Comparison of ENCODE assay signal across 24 cellular contexts in the genomic region with DNA sequence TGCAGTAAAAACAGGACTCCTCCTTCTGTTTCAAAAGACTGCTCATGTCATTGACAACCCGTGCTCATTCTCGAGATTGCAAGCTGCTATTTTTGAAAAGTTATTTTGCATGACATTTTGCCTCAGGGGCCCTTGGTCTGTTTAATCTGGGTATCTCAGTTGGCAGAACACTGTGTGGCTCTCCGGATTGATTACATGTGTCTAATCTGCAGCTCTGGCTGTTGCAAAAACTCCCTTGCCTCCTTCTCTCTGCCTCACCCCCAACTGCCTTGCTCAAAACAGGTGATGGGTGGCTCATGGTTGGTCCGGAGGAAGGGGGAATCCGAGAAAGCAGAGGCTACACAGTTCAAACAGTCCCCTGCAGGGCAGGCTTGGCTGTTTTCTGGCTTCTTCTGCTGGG. TPM values are rescaled to one million over a fixed set of nuclear protein-coding genes. Genes with fewer than 3 reads are reported as not detected.
DNase-seq lines count a peak whose midpoint lies in the region; ATAC-seq, FAIRE-seq and TF ChIP-seq lines count a peak whose summit lies in the region.
"Had no signal": no experiment of that assay in that cellular context is flagged by ENCODE, and none has a peak within 500 bp of the region (broad histone marks: within the 10 kb centered on the region; RNA-seq: fewer than 3 reads in every experiment).

No MANE protein-coding gene starts in this region.

- DNase-seq in right lobe of liver (peak in 2 of 3 donors; percentile 5 to 61), HepG2 (ENCODE audit: low spot score) (no peak), NCI-H69 (lab: John Stamatoyannopoulos, UW) (peak; percentile 19), heart right ventricle (peak in 1 of 2 donors; percentile 67), RPMI8226 (no peak), GDM1 (lab: John Stamatoyannopoulos, UW) (no peak)
- no peak for DNase-seq in activated naive CD4-positive, alpha-beta T cell treated with anti-CD3 and anti-CD28 coated beads, Interleukin-2, amount 10 ng/mL, durations not matched to agents 7 days and 5 days
- DNase-seq: activated CD8-positive, alpha-beta T cell treated with anti-CD3 and anti-CD28 coated beads for 36 hours; activated naive CD8-positive, alpha-beta T cell treated with anti-CD3 and anti-CD28 coated beads, Interleukin-2, amount 10 ng/mL, durations not matched to agents 7 days and 5 days; activated T-cell treated with anti-CD3 and anti-CD28 coated beads, Interleukin-2, amount 50 U/mL, for 48 hours; brain microvascular endothelial cell; CD4-positive, CD25-positive, alpha-beta regulatory T cell; dorsolateral prefrontal cortex; naive thymus-derived CD8-positive, alpha-beta T cell; NCI-H1092 treated with DMSO at 0.1 percent for 48 hours; NCI-H748 treated with DMSO at 0.1 percent for 48 hours; small intestine; stimulated activated CD4-positive, alpha-beta T cell treated with anti-CD3 and anti-CD28 coated beads, Interleukin-4, amount 100 ng/mL, for 4 hours; thyroid gland had no signal

- TF ChIP-seq POLR2A in right lobe of liver (IDR thresholded peaks at IDR 0.05) (no peak), HepG2 (IDR thresholded peaks at IDR 0.05; ENCODE audit: insufficient read depth in 1 of 2, low read depth in 2 of 2, low read length in 2 of 2) (no peak)

- no peak for TF ChIP-seq RAD21 in HepG2 (CRISPR knock-in tag; IDR thresholded peaks at IDR 0.05)

- POLR2A ChIA-PET in HepG2 (lab: Yijun Ruan, JAX), result no interaction called here

- H3K36me3 ChIP-seq in right lobe of liver (no peaks in the 10 kb centered on the region), HepG2 (replicated peaks in 1 of 2; ENCODE audit: control insufficient read depth in 1 of 2, insufficient read depth in 2 of 2, low read length in 2 of 2) (no peaks in the 10 kb centered on the region), heart right ventricle (no peaks in the 10 kb centered on the region)
- H3K36me3 ChIP-seq: brain microvascular endothelial cell, thyroid gland had no signal

- no peaks in the 10 kb centered on the region for H3K36me3 Mint-ChIP-seq in activated naive CD4-positive, alpha-beta T cell treated with anti-CD3 and anti-CD28 coated beads, Interleukin-2, amount 10 ng/mL, durations not matched to agents 7 days and 5 days
- H3K36me3 Mint-ChIP-seq: activated naive CD8-positive, alpha-beta T cell treated with anti-CD3 and anti-CD28 coated beads, Interleukin-2, amount 10 ng/mL, durations not matched to agents 7 days and 5 days; CD4-positive, CD25-positive, alpha-beta regulatory T cell; naive thymus-derived CD8-positive, alpha-beta T cell had no signal

- no peaks in the 10 kb centered on the region for H4K20me1 ChIP-seq in HepG2 (ENCODE audit: insufficient read depth, low read length)

- FAIRE-seq in HepG2 (lab: Jason Lieb, UNC), result no peak
- FAIRE-seq: A204.1, RCC 7860, small intestine had no signal

- H3K79me2 ChIP-seq in HepG2 (ENCODE audit: insufficient read depth, low read length), result no peaks in the 10 kb centered on the region
- H3K79me2 ChIP-seq: parathyroid adenoma had no signal

- H3K4me2 ChIP-seq in HepG2 (ENCODE audit: low read depth, low read length), result no peak overlapping the region

- H3K27ac ChIP-seq in right lobe of liver (no peak overlapping the region), HepG2 (ENCODE audit: extremely low read length, insufficient read depth, low read length) (no peak overlapping the region), heart right ventricle (peak overlapping the region; percentile 73 to 96 (median 92))
- H3K27ac ChIP-seq: brain microvascular endothelial cell, dorsolateral prefrontal cortex, parathyroid adenoma, thyroid gland had no signal

- H3K4me1 Mint-ChIP-seq in activated naive CD4-positive, alpha-beta T cell treated with anti-CD3 and anti-CD28 coated beads, Interleukin-2, amount 10 ng/mL, durations not matched to agents 7 days and 5 days, result no peaks in the 10 kb centered on the region
- H3K4me1 Mint-ChIP-seq: activated naive CD8-positive, alpha-beta T cell treated with anti-CD3 and anti-CD28 coated beads, Interleukin-2, amount 10 ng/mL, durations not matched to agents 7 days and 5 days; CD4-positive, CD25-positive, alpha-beta regulatory T cell had no signal

- H3K27me3 Mint-ChIP-seq in activated naive CD4-positive, alpha-beta T cell treated with anti-CD3 and anti-CD28 coated beads, Interleukin-2, amount 10 ng/mL, durations not matched to agents 7 days and 5 days, result peaks cover 5% of the 10 kb centered on the region

- H3K9me3 ChIP-seq in right lobe of liver (no peaks in the 10 kb centered on the region), HepG2 (ENCODE audit: low read length) (no peaks in the 10 kb centered on the region), heart right ventricle (no peaks in the 10 kb centered on the region)
- H3K9me3 ChIP-seq: thyroid gland had no signal

- H3K9me3 Mint-ChIP-seq in activated naive CD4-positive, alpha-beta T cell treated with anti-CD3 and anti-CD28 coated beads, Interleukin-2, amount 10 ng/mL, durations not matched to agents 7 days and 5 days, result no peaks in the 10 kb centered on the region
- H3K9me3 Mint-ChIP-seq: activated CD8-positive, alpha-beta T cell treated with anti-CD3 and anti-CD28 coated beads for 36 hours; activated naive CD8-positive, alpha-beta T cell treated with anti-CD3 and anti-CD28 coated beads, Interleukin-2, amount 10 ng/mL, durations not matched to agents 7 days and 5 days; CD4-positive, CD25-positive, alpha-beta regulatory T cell; naive thymus-derived CD8-positive, alpha-beta T cell had no signal

- intact Hi-C loops in right lobe of liver (cut with DNase I) (no loop called here), HepG2 (cut with micrococcal nuclease; ENCODE audit: unreplicated experiment) (no loop called here), heart right ventricle (cut with DNase I) (loop anchor here in 3 of 10 donors (2.0 to 10.0 kb wide), 3 partner anchors 45 to 73 kb away; no protein-coding TSS in a partner anchor)

- ATAC-seq in right lobe of liver, result peak in 2 of 4 donors; percentile 30 to 60
- no peak for ATAC-seq in HepG2
- ATAC-seq in heart right ventricle, result peak; percentile 36 to 87 (median 80)
- ATAC-seq in GM21576 (IDR thresholded peaks at IDR 0.05; ENCODE audit: unreplicated experiment), result no peak
- ATAC-seq: activated CD8-positive, alpha-beta T cell treated with anti-CD3 and anti-CD28 coated beads for 36 hours; naive thymus-derived CD8-positive, alpha-beta T cell had no signal

- H3K4me3 ChIP-seq in right lobe of liver (no peak overlapping the region), HepG2 (replicated peaks in 1 of 3; ENCODE audit: insufficient read depth in 1 of 3, low read depth in 2 of 3, low read length in 3 of 3) (no peak overlapping the region), heart right ventricle (peak overlapping the region in 1 of 10 donors; percentile 12)
- H3K4me3 ChIP-seq: dorsolateral prefrontal cortex, lung, thyroid gland had no signal

- H3K4me1 ChIP-seq in right lobe of liver (no peaks in the 10 kb centered on the region), HepG2 (ENCODE audit: insufficient read depth, low read length) (no peaks in the 10 kb centered on the region), heart right ventricle (peaks cover 0 to 65% (median 18%) of the 10 kb centered on the region in 9 donors)
- H3K4me1 ChIP-seq: parathyroid adenoma, thyroid gland had no signal

- CTCF ChIA-PET in HepG2 (lab: Yijun Ruan, JAX; ENCODE audit: low intra/inter-chr PET ratio, low total read pairs), result no interaction called here
- CTCF ChIA-PET in activated naive CD4-positive, alpha-beta T cell treated with anti-CD3 and anti-CD28 coated beads, Interleukin-2, amount 10 ng/mL, durations not matched to agents 7 days and 5 days (lab: Charles Lee), result interaction anchor here (1.2 kb wide), 1 partner anchor 37 kb away, joined by 3 read pairs; no protein-coding TSS in a partner anchor

- in situ Hi-C loops in HepG2 (cut with HindIII; ENCODE audit: extremely low pct_ligation_motif_present, low pct_unique_long_range_greater_than_20kb), result no loop called here

- WGBS in right lobe of liver (ENCODE audit: insufficient coverage, low coverage, low lambda C conversion rate, missing lambda C conversion rate), result 51% methylated on average over 5 of the region's 5 CpGs
- 39% methylated on average over 5 of the region's 5 CpGs for WGBS in HepG2 (ENCODE audit: low lambda C conversion rate)
- 29 to 39% methylated on average over 5 of the region's 5 CpGs for WGBS in heart right ventricle, 2 donors

- TF ChIP-seq EP300 in HepG2 (IDR thresholded peaks at IDR 0.05; ENCODE audit: low read depth in 2 of 2, low read length in 2 of 2), result no peak
- no peak for TF ChIP-seq EP300 in HepG2 (CRISPR knock-in tag; IDR thresholded peaks at IDR 0.05; ENCODE audit: borderline replicate concordance)

- no peak overlapping the region for H3K4me3 Mint-ChIP-seq in activated naive CD4-positive, alpha-beta T cell treated with anti-CD3 and anti-CD28 coated beads, Interleukin-2, amount 10 ng/mL, durations not matched to agents 7 days and 5 days
- H3K4me3 Mint-ChIP-seq: activated CD8-positive, alpha-beta T cell treated with anti-CD3 and anti-CD28 coated beads for 36 hours; activated naive CD8-positive, alpha-beta T cell treated with anti-CD3 and anti-CD28 coated beads, Interleukin-2, amount 10 ng/mL, durations not matched to agents 7 days and 5 days; CD4-positive, CD25-positive, alpha-beta regulatory T cell; naive thymus-derived CD8-positive, alpha-beta T cell had no signal

- H3K27ac Mint-ChIP-seq in activated naive CD4-positive, alpha-beta T cell treated with anti-CD3 and anti-CD28 coated beads, Interleukin-2, amount 10 ng/mL, durations not matched to agents 7 days and 5 days, result no peak overlapping the region
- H3K27ac Mint-ChIP-seq: activated CD8-positive, alpha-beta T cell treated with anti-CD3 and anti-CD28 coated beads for 36 hours; activated naive CD8-positive, alpha-beta T cell treated with anti-CD3 and anti-CD28 coated beads, Interleukin-2, amount 10 ng/mL, durations not matched to agents 7 days and 5 days; CD4-positive, CD25-positive, alpha-beta regulatory T cell had no signal

- BruUV-seq in HepG2 (replicated peaks; lab: Mats Ljungman, UMichigan), result no TSS peak

- TF ChIP-seq CTCF in right lobe of liver (IDR thresholded peaks at IDR 0.05) (no peak), HepG2 (CRISPR knock-in tag; IDR thresholded peaks at IDR 0.05) (no peak), heart right ventricle (IDR thresholded peaks at IDR 0.05) (no peak)

- no peak overlapping the region for H3K9ac ChIP-seq in HepG2 (ENCODE audit: insufficient read depth, low read depth, low read length)
- H3K9ac ChIP-seq: parathyroid adenoma had no signal

- H3K27me3 ChIP-seq in right lobe of liver (no peaks in the 10 kb centered on the region), HepG2 (ENCODE audit: control insufficient read depth in 1 of 2, insufficient read depth in 2 of 2, low read length in 2 of 2) (peaks cover 0 to 7% of the 10 kb centered on the region in 2 experiments; a peak in 1 of 5 replicates), heart right ventricle (no peaks in the 10 kb centered on the region)
- H3K27me3 ChIP-seq: brain microvascular endothelial cell, dorsolateral prefrontal cortex, thyroid gland had no signal

- H2AFZ ChIP-seq in HepG2 (ENCODE audit: low read length), result no peak overlapping the region
- H2AFZ ChIP-seq: parathyroid adenoma had no signal

RNA-seq across cellular contexts. Expression of a gene that starts 25.3 kb away (rescaled TPM):
- total RNA-seq in right lobe of liver (1 to 10 TPM in 4 of 6 experiments, under 1 TPM in 2; 0.68 to 3.3 (median 1.2) TPM), HepG2 (2016; rRNA removed; fragmentation: Illumina TruSeq; extraction: Trizol) (19.3 and 28.4 TPM in 2 replicates), heart right ventricle (1 to 10 TPM; 4.0 to 8.8 (median 5.5) TPM)
- total RNA-seq in HepG2 (2016; cell fraction: cytosol; rRNA removed; fragmentation: Illumina TruSeq; extraction: Trizol; ENCODE audit: low read depth), result 4.4 and 4.7 TPM in 2 replicates
- 20.6 and 28.8 TPM in 2 replicates for total RNA-seq in HepG2 (2016; cell fraction: insoluble cytoplasmic fraction; rRNA removed; fragmentation: Illumina TruSeq; extraction: Trizol)
- total RNA-seq in HepG2 (2016; cell fraction: membrane; rRNA removed; fragmentation: Illumina TruSeq; extraction: Trizol), result 12.4 TPM in 2 replicates
- 10.8 and 11.4 TPM in 2 replicates for total RNA-seq in HepG2 (2016; cell fraction: nucleus; rRNA removed; fragmentation: Illumina TruSeq; extraction: Trizol)
- polyA plus RNA-seq in HepG2 (2011; rRNA removed) (5.4 and 6.5 TPM in 2 replicates), heart right ventricle (10 to 100 TPM in 1 of 2 donors, 1 to 10 TPM in 1; 6.9 to 13.5 TPM)
- 4.5 and 4.8 TPM in 2 replicates for polyA plus RNA-seq in HepG2 (2011; cell fraction: cytosol; rRNA removed)
- polyA plus RNA-seq in HepG2 (2011; cell fraction: nucleus; rRNA removed), result 2.4 and 3.0 TPM in 2 replicates
- polyA plus RNA-seq in HepG2 (2012), result 2.6 and 4.9 TPM in 2 replicates
- 2.3 and 2.7 TPM in 2 replicates for polyA plus RNA-seq in HepG2 (2016; cell fraction: cytosol; fragmentation: Illumina TruSeq; extraction: Trizol; ENCODE audit: low read depth)
- polyA plus RNA-seq in HepG2 (2016; cell fraction: insoluble cytoplasmic fraction; fragmentation: Illumina TruSeq; extraction: Trizol; ENCODE audit: low read depth), result 32.3 and 33.0 TPM in 2 replicates
- polyA plus RNA-seq in HepG2 (2016; cell fraction: membrane; fragmentation: Illumina TruSeq; extraction: Trizol; ENCODE audit: low read depth), result 5.0 and 6.1 TPM in 2 replicates
- polyA plus RNA-seq in HepG2 (2016; cell fraction: nucleus; fragmentation: Illumina TruSeq; extraction: Trizol; ENCODE audit: insufficient read depth, low read depth), result 13.6 and 14.2 TPM in 2 replicates
- 6.5 and 30.3 TPM in 2 replicates for polyA minus RNA-seq in HepG2 (2011; rRNA and poly(A)+ RNA removed; ENCODE audit: low replicate concordance)
- polyA minus RNA-seq in HepG2 (2011; cell fraction: cytosol; rRNA and poly(A)+ RNA removed), result 2.4 and 3.4 TPM in 2 replicates
- 3.1 and 3.5 TPM in 2 replicates for polyA minus RNA-seq in HepG2 (2011; cell fraction: nucleus; rRNA and poly(A)+ RNA removed)

Comparison
In these comparisons a context has a peak if more than half of its experiments do, and no peak if none do; other contexts are left out.
1. DNase-seq: peak in right lobe of liver (2 of 3) and NCI-H69 (single experiment); none in HepG2 (single experiment), activated naive CD4-positive, alpha-beta T cell treated with anti-CD3 and anti-CD28 coated beads, Interleukin-2, amount 10 ng/mL, durations not matched to agents 7 days and 5 days (single experiment), RPMI8226 (single experiment) and GDM1 (single experiment).
2. ATAC-seq: peak in heart right ventricle (8 of 8); none in HepG2 (single experiment) and GM21576 (single experiment).
3. H3K27ac ChIP-seq: peak in heart right ventricle (10 of 10); none in right lobe of liver (0 of 3) and HepG2 (single experiment).